1 cellular context compared by ENCODE assay signal in the genomic region with DNA sequence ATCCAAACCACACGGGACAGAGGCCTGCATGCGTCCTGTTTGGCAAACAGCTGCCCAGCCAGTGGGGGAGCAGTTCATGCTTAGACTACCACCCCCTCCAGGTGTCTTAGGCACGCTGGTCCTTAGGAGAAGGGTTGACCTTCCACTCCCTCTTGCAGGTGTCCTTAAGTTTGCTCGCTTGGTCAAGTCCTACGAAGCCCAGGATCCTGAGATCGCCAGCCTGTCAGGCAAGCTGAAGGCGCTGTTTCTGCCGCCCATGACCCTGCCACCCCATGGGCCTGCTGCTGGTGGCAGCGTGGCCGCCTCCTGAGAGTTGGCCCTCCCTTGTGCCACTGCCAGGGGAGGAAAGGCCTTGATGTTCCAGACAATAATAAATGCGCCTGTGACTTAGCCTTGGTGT.
TF ChIP-seq lines count a peak whose summit lies in the region.

No MANE protein-coding gene starts in this region.

TF ChIP-seq in IMR-90, 13 proteins besides CTCF, POLR2A, EP300 and RAD21:
- TF ChIP-seq MAFK (IDR thresholded peaks at IDR 0.05; ENCODE audit: low read depth, low read length) = no peak
- no peak for TF ChIP-seq MAZ (IDR thresholded peaks at IDR 0.05; ENCODE audit: borderline replicate concordance, low read depth, low read length)
- no peak for TF ChIP-seq RCOR1 (IDR thresholded peaks at IDR 0.05; ENCODE audit: insufficient replicate concordance, low read length)
- no peak for TF ChIP-seq CHD1 (IDR thresholded peaks at IDR 0.05; ENCODE audit: low read depth, low read length)
- no peak for TF ChIP-seq NFE2L2 (IDR thresholded peaks at IDR 0.05; ENCODE audit: low read depth, low read length)
- no peak for TF ChIP-seq BHLHE40 (IDR thresholded peaks at IDR 0.05; ENCODE audit: low read depth, low read length)
- TF ChIP-seq MXI1 (IDR thresholded peaks at IDR 0.05; ENCODE audit: borderline replicate concordance, low read depth, low read length) = no peak
- no peak for TF ChIP-seq CEBPB (IDR thresholded peaks at IDR 0.05; ENCODE audit: low read depth, low read length)
- TF ChIP-seq, protein P1, sequence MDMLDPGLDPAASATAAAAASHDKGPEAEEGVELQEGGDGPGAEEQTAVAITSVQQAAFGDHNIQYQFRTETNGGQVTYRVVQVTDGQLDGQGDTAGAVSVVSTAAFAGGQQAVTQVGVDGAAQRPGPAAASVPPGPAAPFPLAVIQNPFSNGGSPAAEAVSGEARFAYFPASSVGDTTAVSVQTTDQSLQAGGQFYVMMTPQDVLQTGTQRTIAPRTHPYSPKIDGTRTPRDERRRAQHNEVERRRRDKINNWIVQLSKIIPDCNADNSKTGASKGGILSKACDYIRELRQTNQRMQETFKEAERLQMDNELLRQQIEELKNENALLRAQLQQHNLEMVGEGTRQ (IDR thresholded peaks at IDR 0.05; ENCODE audit: low read depth, low read length) = no peak
- no peak for TF ChIP-seq SMC3 (IDR thresholded peaks at IDR 0.05; ENCODE audit: low read depth, low read length)
- TF ChIP-seq, protein P2, sequence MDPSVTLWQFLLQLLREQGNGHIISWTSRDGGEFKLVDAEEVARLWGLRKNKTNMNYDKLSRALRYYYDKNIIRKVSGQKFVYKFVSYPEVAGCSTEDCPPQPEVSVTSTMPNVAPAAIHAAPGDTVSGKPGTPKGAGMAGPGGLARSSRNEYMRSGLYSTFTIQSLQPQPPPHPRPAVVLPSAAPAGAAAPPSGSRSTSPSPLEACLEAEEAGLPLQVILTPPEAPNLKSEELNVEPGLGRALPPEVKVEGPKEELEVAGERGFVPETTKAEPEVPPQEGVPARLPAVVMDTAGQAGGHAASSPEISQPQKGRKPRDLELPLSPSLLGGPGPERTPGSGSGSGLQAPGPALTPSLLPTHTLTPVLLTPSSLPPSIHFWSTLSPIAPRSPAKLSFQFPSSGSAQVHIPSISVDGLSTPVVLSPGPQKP (IDR thresholded peaks at IDR 0.05; ENCODE audit: borderline replicate concordance, low read depth, low read length) = no peak
- no peak for TF ChIP-seq FOS (IDR thresholded peaks at IDR 0.05; ENCODE audit: low read depth, low read length)
